ENCODE assay signal across 14 cellular contexts in genomic region chr13:73958657-73959397, GRCh38.
"Had no signal": no experiment of that assay in that cellular context is flagged by ENCODE, and none has a peak within 500 bp of the region (broad histone marks: within the 10 kb centered on the region; RNA-seq: fewer than 3 reads in every experiment).

No MANE protein-coding gene starts in this region.

- H3K27ac Mint-ChIP-seq: activated naive CD8-positive, alpha-beta T cell; T-helper 17 cell had no signal

- ATAC-seq: gastrocnemius medialis, heart right ventricle, T-helper 17 cell had no signal

- H3K27ac ChIP-seq: cardiac muscle cell, gastrocnemius medialis, heart right ventricle, vagina had no signal

- H3K4me1 ChIP-seq: vagina had no signal

- H3K4me3 ChIP-seq: cardiac muscle cell, gastrocnemius medialis, heart right ventricle, vagina had no signal

- H3K27me3 ChIP-seq: cardiac muscle cell, gastrocnemius medialis, heart right ventricle, vagina had no signal

- FAIRE-seq: colon, endothelial cell of umbilical vein had no signal

- DNase-seq: activated CD4-positive, alpha-beta T cell treated with anti-CD3 and anti-CD28 coated beads, Interleukin-2, amount 50 U/mL, for 1 hour; activated CD4-positive, CD25-positive, alpha-beta regulatory T cell; aorta; gastrocnemius medialis; heart right ventricle; kidney; stimulated activated CD4-positive, alpha-beta T cell treated with anti-CD3 and anti-CD28 coated beads, Interleukin-15, amount 100 ng/mL, for 24 hours; stimulated activated CD4-positive, alpha-beta T cell treated with anti-CD3 and anti-CD28 coated beads, Interleukin-4, amount 100 ng/mL, for 24 hours; T-helper 17 cell had no signal

- H3K36me3 ChIP-seq: cardiac muscle cell, gastrocnemius medialis, heart right ventricle, vagina had no signal

- H3K9me3 ChIP-seq: gastrocnemius medialis, vagina had no signal

- H3K4me3 Mint-ChIP-seq: activated naive CD8-positive, alpha-beta T cell; T-helper 17 cell had no signal

- H3K27me3 Mint-ChIP-seq: activated naive CD8-positive, alpha-beta T cell; T-helper 17 cell had no signal
